In genomic region chr16:64507240-64508024, GRCh38 we compare ENCODE assay signal across 25 cellular contexts.
"Had no signal": no experiment of that assay in that cellular context is flagged by ENCODE, and none has a peak within 500 bp of the region (broad histone marks: within the 10 kb centered on the region; RNA-seq: fewer than 3 reads in every experiment).

No MANE protein-coding gene starts in this region.

- H3K27ac ChIP-seq: brain microvascular endothelial cell, gastroesophageal sphincter, parathyroid adenoma, suprapubic skin, tibial artery had no signal

- DNase-seq: activated CD4-positive, alpha-beta memory T cell treated with anti-CD3 and anti-CD28 coated beads, Interleukin-2, amount 10 ng/mL, durations not matched to agents 7 days and 5 days; activated CD4-positive, alpha-beta T cell treated with anti-CD3 and anti-CD28 coated beads, Interleukin-2, amount 10 ng/mL, durations not matched to agents 7 days and 5 days; activated CD4-positive, CD25-positive, alpha-beta regulatory T cell treated with anti-CD3 and anti-CD28 coated beads, Interleukin-2, amount 50 U/mL, for 72 hours; activated CD8-positive, alpha-beta memory T cell treated with anti-CD3 and anti-CD28 coated beads, Interleukin-2, amount 50 U/mL, for 48 hours; activated gamma-delta T cell; activated naive CD4-positive, alpha-beta T cell treated with anti-CD3 and anti-CD28 coated beads, Interleukin-2, amount 10 ng/mL, durations not matched to agents 7 days and 5 days; activated T-cell treated with anti-CD3 and anti-CD28 coated beads, Interleukin-2, amount 50 U/mL, for 24 hours; amniotic stem cell; brain microvascular endothelial cell; dermis blood vessel endothelial cell; effector CD4-positive, alpha-beta T cell; head of caudate nucleus; mammary epithelial cell; midbrain; naive thymus-derived CD8-positive, alpha-beta T cell; occipital lobe; stimulated activated naive CD4-positive, alpha-beta T cell; T-helper 2 cell; tibial artery had no signal

- H3K36me3 ChIP-seq: brain microvascular endothelial cell, gastroesophageal sphincter, suprapubic skin, tibial artery had no signal

- ATAC-seq: gastroesophageal sphincter; naive thymus-derived CD8-positive, alpha-beta T cell; SK-N-SH treated with all-trans-retinoic acid at 6 μM for 48 hours had no signal

- H3K36me3 Mint-ChIP-seq: activated naive CD4-positive, alpha-beta T cell treated with anti-CD3 and anti-CD28 coated beads, Interleukin-2, amount 10 ng/mL, durations not matched to agents 7 days and 5 days; naive thymus-derived CD8-positive, alpha-beta T cell had no signal

- H3K27me3 ChIP-seq: brain microvascular endothelial cell, gastroesophageal sphincter, suprapubic skin, tibial artery had no signal

- H3K27ac Mint-ChIP-seq: activated CD4-positive, alpha-beta memory T cell treated with anti-CD3 and anti-CD28 coated beads, Interleukin-2, amount 10 ng/mL, durations not matched to agents 7 days and 5 days; activated CD4-positive, alpha-beta T cell treated with anti-CD3 and anti-CD28 coated beads, Interleukin-2, amount 10 ng/mL, durations not matched to agents 7 days and 5 days; activated naive CD4-positive, alpha-beta T cell treated with anti-CD3 and anti-CD28 coated beads, Interleukin-2, amount 10 ng/mL, durations not matched to agents 7 days and 5 days; activated T-cell treated with anti-CD3 and anti-CD28 coated beads, Interleukin-2, amount 50 U/mL, for 24 hours; naive thymus-derived CD8-positive, alpha-beta T cell had no signal

- H3K4me1 Mint-ChIP-seq: activated CD4-positive, alpha-beta memory T cell treated with anti-CD3 and anti-CD28 coated beads, Interleukin-2, amount 10 ng/mL, durations not matched to agents 7 days and 5 days; activated CD4-positive, alpha-beta T cell treated with anti-CD3 and anti-CD28 coated beads, Interleukin-2, amount 10 ng/mL, durations not matched to agents 7 days and 5 days; activated naive CD4-positive, alpha-beta T cell treated with anti-CD3 and anti-CD28 coated beads, Interleukin-2, amount 10 ng/mL, durations not matched to agents 7 days and 5 days; central memory CD8-positive, alpha-beta T cell; naive thymus-derived CD8-positive, alpha-beta T cell; neural crest cell had no signal

- H3K9me3 ChIP-seq: gastroesophageal sphincter, suprapubic skin had no signal

- H3K4me3 ChIP-seq: gastroesophageal sphincter, suprapubic skin, tibial artery had no signal

- H3K27me3 Mint-ChIP-seq: activated CD4-positive, alpha-beta memory T cell treated with anti-CD3 and anti-CD28 coated beads, Interleukin-2, amount 10 ng/mL, durations not matched to agents 7 days and 5 days; activated CD4-positive, alpha-beta T cell treated with anti-CD3 and anti-CD28 coated beads, Interleukin-2, amount 10 ng/mL, durations not matched to agents 7 days and 5 days; activated naive CD4-positive, alpha-beta T cell treated with anti-CD3 and anti-CD28 coated beads, Interleukin-2, amount 10 ng/mL, durations not matched to agents 7 days and 5 days; activated T-cell treated with anti-CD3 and anti-CD28 coated beads, Interleukin-2, amount 50 U/mL, for 24 hours; central memory CD8-positive, alpha-beta T cell; naive thymus-derived CD8-positive, alpha-beta T cell had no signal

- H3K4me1 ChIP-seq: gastroesophageal sphincter, parathyroid adenoma, suprapubic skin, tibial artery had no signal

- H3K4me3 Mint-ChIP-seq: activated CD4-positive, alpha-beta memory T cell treated with anti-CD3 and anti-CD28 coated beads, Interleukin-2, amount 10 ng/mL, durations not matched to agents 7 days and 5 days; activated CD4-positive, alpha-beta T cell treated with anti-CD3 and anti-CD28 coated beads, Interleukin-2, amount 10 ng/mL, durations not matched to agents 7 days and 5 days; activated naive CD4-positive, alpha-beta T cell treated with anti-CD3 and anti-CD28 coated beads, Interleukin-2, amount 10 ng/mL, durations not matched to agents 7 days and 5 days; activated T-cell treated with anti-CD3 and anti-CD28 coated beads, Interleukin-2, amount 50 U/mL, for 24 hours; central memory CD8-positive, alpha-beta T cell; naive thymus-derived CD8-positive, alpha-beta T cell; neural crest cell had no signal

- H3K9ac ChIP-seq: parathyroid adenoma had no signal
